10 cellular contexts compared by ENCODE assay signal in genomic region chr1:168535536-168535935, GRCh38. TPM values are rescaled to one million over a fixed set of nuclear protein-coding genes. Genes with fewer than 3 reads are reported as not detected.
DNase-seq lines count a peak whose midpoint lies in the region; ATAC-seq lines count a peak whose summit lies in the region.
"Had no signal": no experiment of that assay in that cellular context is flagged by ENCODE, and none has a peak within 500 bp of the region (broad histone marks: within the 10 kb centered on the region; RNA-seq: fewer than 3 reads in every experiment).

No MANE protein-coding gene starts in this region.

- peaks cover 50% of the 10 kb centered on the region for H3K4me1 ChIP-seq in CD4-positive, CD25-positive, alpha-beta regulatory T cell (ENCODE audit: control insufficient read depth, insufficient read depth, low read length, poor library complexity, severe bottlenecking)
- H3K4me1 ChIP-seq in GM23248 (ENCODE audit: insufficient read depth), result no peaks in the 10 kb centered on the region

- no peaks in the 10 kb centered on the region for H3K27me3 ChIP-seq in CD4-positive, CD25-positive, alpha-beta regulatory T cell (ENCODE audit: control insufficient read depth, insufficient read depth, low read length)
- no peaks in the 10 kb centered on the region for H3K27me3 ChIP-seq in GM23248 (replicated peaks; ENCODE audit: insufficient read depth)

- peak; percentile 89 to 92 for ATAC-seq in CD4-positive, CD25-positive, alpha-beta regulatory T cell (ENCODE audit: low read depth in 2 of 2)
- peak; percentile 81 for ATAC-seq in GM19043 (IDR thresholded peaks at IDR 0.05; ENCODE audit: low read depth, unreplicated experiment)
- ATAC-seq in HG02970 (IDR thresholded peaks at IDR 0.05; ENCODE audit: low FRiP score, unreplicated experiment), result no peak
- ATAC-seq in GM21529 (IDR thresholded peaks at IDR 0.05; ENCODE audit: unreplicated experiment), result no peak
- ATAC-seq in sciatic nerve, result no peak

- H3K79me2 ChIP-seq in GM23248 (ENCODE audit: insufficient read depth), result no peaks in the 10 kb centered on the region

- in situ Hi-C loops in GM23248 (cut with MboI), result no loop called here

- H3K9ac ChIP-seq in GM23248, result no peak overlapping the region

- peak overlapping the region; percentile 81 for H3K4me3 ChIP-seq in CD4-positive, CD25-positive, alpha-beta regulatory T cell (ENCODE audit: low read depth, low read length)
- no peak overlapping the region for H3K4me3 ChIP-seq in GM23248

- H3K27me3 Mint-ChIP-seq in CD4-positive, CD25-positive, alpha-beta regulatory T cell, result no peaks in the 10 kb centered on the region
- no peaks in the 10 kb centered on the region for H3K27me3 Mint-ChIP-seq in IgD-negative memory B cell
- no peaks in the 10 kb centered on the region for H3K27me3 Mint-ChIP-seq in activated naive CD8-positive, alpha-beta T cell

- H3K9me3 ChIP-seq in CD4-positive, CD25-positive, alpha-beta regulatory T cell (ENCODE audit: control insufficient read depth in 2 of 2, low read length in 2 of 2), result no peaks in the 10 kb centered on the region
- H3K9me3 ChIP-seq in GM23248 (ENCODE audit: low read depth), result no peaks in the 10 kb centered on the region

- peaks cover 8% of the 10 kb centered on the region for H3K36me3 Mint-ChIP-seq in CD4-positive, CD25-positive, alpha-beta regulatory T cell
- H3K36me3 Mint-ChIP-seq in IgD-negative memory B cell, result no peaks in the 10 kb centered on the region
- peaks cover 13% of the 10 kb centered on the region for H3K36me3 Mint-ChIP-seq in activated naive CD8-positive, alpha-beta T cell

- no peaks in the 10 kb centered on the region for H3K36me3 ChIP-seq in CD4-positive, CD25-positive, alpha-beta regulatory T cell (ENCODE audit: control insufficient read depth, insufficient read depth, low read length)
- no peaks in the 10 kb centered on the region for H3K36me3 ChIP-seq in GM23248 (ENCODE audit: low read depth)

- 38 to 45% methylated on average over 1 of the region's 1 CpG for WGBS in GM23248 (ENCODE audit: low coverage in 1 of 2, low lambda C conversion rate in 2 of 2, missing lambda C conversion rate in 2 of 2), 2 experiments

- H3K27ac ChIP-seq in CD4-positive, CD25-positive, alpha-beta regulatory T cell (ENCODE audit: insufficient read depth, low read length, poor library complexity, severe bottlenecking), result peak overlapping the region; percentile 67
- H3K27ac ChIP-seq in GM23248, result no peak overlapping the region

- peak overlapping the region; percentile 62 to 80 (median 74) for H3K4me3 Mint-ChIP-seq in CD4-positive, CD25-positive, alpha-beta regulatory T cell
- peak overlapping the region in 3 of 4 donors; percentile 43 to 59 (median 57) for H3K4me3 Mint-ChIP-seq in IgD-negative memory B cell
- peak overlapping the region; percentile 54 for H3K4me3 Mint-ChIP-seq in activated naive CD8-positive, alpha-beta T cell

- no peaks in the 10 kb centered on the region for H3K9me2 ChIP-seq in GM23248 (ENCODE audit: insufficient read depth)

- H3F3A ChIP-seq in GM23248 (ENCODE audit: insufficient read depth), result no peaks in the 10 kb centered on the region

- DNase-seq in CD4-positive, CD25-positive, alpha-beta regulatory T cell, result peak in 2 of 3 donors; percentile 57 to 88
- DNase-seq in sciatic nerve (ENCODE audit: low spot score) (no peak), GM23248 (no peak)
- DNase-seq: NCI-H1436 treated with DMSO at 0.1 percent for 48 hours had no signal

- peak overlapping the region; percentile 46 to 94 (median 74) for H3K27ac Mint-ChIP-seq in CD4-positive, CD25-positive, alpha-beta regulatory T cell
- H3K27ac Mint-ChIP-seq in IgD-negative memory B cell, result peak overlapping the region in 2 of 3 donors; percentile 48 to 87
- peak overlapping the region; percentile 88 for H3K27ac Mint-ChIP-seq in activated naive CD8-positive, alpha-beta T cell

- intact Hi-C loops in sciatic nerve (cut with DNase I), result no loop called here

- peaks cover 24 to 78% (median 58%) of the 10 kb centered on the region in 4 donors for H3K4me1 Mint-ChIP-seq in CD4-positive, CD25-positive, alpha-beta regulatory T cell
- H3K4me1 Mint-ChIP-seq in IgD-negative memory B cell, result peaks cover 6 to 17% (median 17%) of the 10 kb centered on the region in 3 donors
- H3K4me1 Mint-ChIP-seq in activated naive CD8-positive, alpha-beta T cell (ENCODE audit: low read depth), result peaks cover 78% of the 10 kb centered on the region

- H4K20me1 ChIP-seq in GM23248 (ENCODE audit: insufficient read depth), result no peaks in the 10 kb centered on the region

- no peak overlapping the region for H2AFZ ChIP-seq in GM23248

- no peak overlapping the region for H3K4me2 ChIP-seq in GM23248 (ENCODE audit: unreplicated experiment)

- peaks cover 0 to 9% (median 2%) of the 10 kb centered on the region in 7 donors for H3K9me3 Mint-ChIP-seq in CD4-positive, CD25-positive, alpha-beta regulatory T cell
- peaks cover 0 to 2% (median 0%) of the 10 kb centered on the region in 3 donors for H3K9me3 Mint-ChIP-seq in IgD-negative memory B cell
- H3K9me3 Mint-ChIP-seq in activated naive CD8-positive, alpha-beta T cell (ENCODE audit: low read depth), result no peaks in the 10 kb centered on the region

RNA-seq across cellular contexts. Expression of gene XCL2, which starts 8.3 kb away (rescaled TPM):
- total RNA-seq in CD4-positive, CD25-positive, alpha-beta regulatory T cell, result not detected
- polyA plus RNA-seq in CD4-positive, CD25-positive, alpha-beta regulatory T cell, result under 1 TPM in 1 of 4 donors, not detected in 3; 0.83 TPM
- polyA plus RNA-seq in IgD-negative memory B cell (2.5 TPM), GM23248 (2016; fragmentation: Nextera tagmentation; extraction: Ambion mirVana) (not detected in 2 replicates)
- not detected for total RNA-seq in sciatic nerve
- not detected in 2 replicates for total RNA-seq in GM23248 (2014; rRNA removed; shearing (Covaris generic))
- total RNA-seq: fibroblast of villous mesenchyme had no signal

RNA-seq across cellular contexts. Expression of gene XCL1, which starts 40.9 kb away (rescaled TPM):
- not detected for total RNA-seq in CD4-positive, CD25-positive, alpha-beta regulatory T cell
- not detected for polyA plus RNA-seq in CD4-positive, CD25-positive, alpha-beta regulatory T cell
- 0.43 TPM for polyA plus RNA-seq in IgD-negative memory B cell
- not detected for total RNA-seq in sciatic nerve
- not detected in 2 replicates for total RNA-seq in GM23248 (2014; rRNA removed; shearing (Covaris generic))
- not detected in 2 replicates for polyA plus RNA-seq in GM23248 (2016; fragmentation: Nextera tagmentation; extraction: Ambion mirVana)
- total RNA-seq: fibroblast of villous mesenchyme had no signal

Comparison
In these comparisons a context has a peak if more than half of its experiments do, and no peak if none do; other contexts are left out.
1. ATAC-seq: peak in CD4-positive, CD25-positive, alpha-beta regulatory T cell (2 of 2) and GM19043 (single experiment); none in HG02970 (single experiment), GM21529 (single experiment) and sciatic nerve (single experiment).
2. DNase-seq: peak in CD4-positive, CD25-positive, alpha-beta regulatory T cell (2 of 3); none in sciatic nerve (single experiment) and GM23248 (single experiment).
3. Peak in every context shown above with its lines, with median percentiles within 50 percentile points of each other: H3K27ac Mint-ChIP-seq and H3K4me3 Mint-ChIP-seq.